ENCODE assay signal across 1 cellular context in genomic region chr2:113167115-113167932, GRCh38.
TF ChIP-seq lines count a peak whose summit lies in the region.

No MANE protein-coding gene starts in this region.

TF ChIP-seq in K562, 482 proteins besides CTCF, POLR2A, EP300 and RAD21:
- TF ChIP-seq SMARCA5 (IDR thresholded peaks at IDR 0.05) (no peak), ZNF395 (CRISPR knock-in tag; IDR thresholded peaks at IDR 0.05) (no peak), ATF1 (CRISPR knock-in tag; IDR thresholded peaks at IDR 0.05) (no peak), ATF1 (tag; IDR thresholded peaks at IDR 0.05) (peak; percentile 32; the same call in 1 of the 2 replicates), MGA (IDR thresholded peaks at IDR 0.05) (peak; percentile 53), CREM (IDR thresholded peaks at IDR 0.05; ENCODE audit: low read depth) (peak; percentile 28; the same call in 1 of the 2 replicates), BHLHE40 (IDR thresholded peaks at IDR 0.05; ENCODE audit: low read length) (peak; percentile 38; the same call in 1 of the 2 replicates), ZNF592 (IDR thresholded peaks at IDR 0.05) (0 out of 2 replicates have a peak, but pooled peaks have one; percentile 14), ZKSCAN3 (CRISPR knock-in tag; IDR thresholded peaks at IDR 0.05) (no peak), L3MBTL2 (IDR thresholded peaks at IDR 0.05) (peak; percentile 43; the same call in 1 of the 2 replicates), E2F6 (IDR thresholded peaks at IDR 0.05; ENCODE audit: borderline replicate concordance in 1 of 2, extremely low read depth in 1 of 2, insufficient read depth in 1 of 2, insufficient read length in 1 of 2, low read depth in 1 of 2, low read length in 1 of 2, poor library complexity in 1 of 2, severe bottlenecking in 1 of 2) (peak in 1 of 2 experiments; percentile 60), MYC (IDR thresholded peaks at IDR 0.05; ENCODE audit: low read depth, low read length) (peak; percentile 42; the same call in 1 of the 2 replicates), MYC (CRISPR knock-in tag; IDR thresholded peaks at IDR 0.05; ENCODE audit: borderline replicate concordance, low read depth) (no peak), MAX (CRISPR knock-in tag; IDR thresholded peaks at IDR 0.05) (peak; percentile 66), ZNF175 (CRISPR knock-in tag; IDR thresholded peaks at IDR 0.05; ENCODE audit: low read depth) (0 out of 2 replicates have a peak, but pooled peaks have one; percentile 29), NRF1 (conservative IDR thresholded peaks at IDR 0.05 in 1 of 2, IDR thresholded peaks at IDR 0.05 in 1 of 2) (peak in 1 of 2 experiments; percentile 15; a peak in 1 of 4 replicates), MCM5 (IDR thresholded peaks at IDR 0.05; ENCODE audit: low read depth) (no peak), LARP7 (IDR thresholded peaks at IDR 0.05) (no peak), ATF3 (IDR thresholded peaks at IDR 0.05) (peak; percentile 15; the same call in 1 of the 2 replicates), ATF3 (CRISPR knock-in tag; conservative IDR thresholded peaks at IDR 0.05) (no peak), NR2C2 (CRISPR knock-in tag; IDR thresholded peaks at IDR 0.05) (no peak), NR2C2 (tag; IDR thresholded peaks at IDR 0.05) (peak; percentile 67), ZNF140 (CRISPR knock-in tag; IDR thresholded peaks at IDR 0.05) (no peak), NR2F6 (CRISPR knock-in tag; IDR thresholded peaks at IDR 0.05) (no peak)
TF ChIP-seq in K562: peak in this region for 13.
